9 cellular contexts compared by ENCODE assay signal in genomic region chr16:11799509-11800384, GRCh38. TPM values are rescaled to one million over a fixed set of nuclear protein-coding genes. Genes with fewer than 3 reads are reported as not detected.
DNase-seq lines count a peak whose midpoint lies in the region; TF ChIP-seq lines count a peak whose summit lies in the region.
"Had no signal": no experiment of that assay in that cellular context is flagged by ENCODE, and none has a peak within 500 bp of the region (broad histone marks: within the 10 kb centered on the region; RNA-seq: fewer than 3 reads in every experiment).

No MANE protein-coding gene starts in this region.

- no peaks in the 10 kb centered on the region for H3K9me3 Mint-ChIP-seq in nephron progenitor cell

- H3K36me3 Mint-ChIP-seq in nephron progenitor cell (ENCODE audit: low read depth) = peaks cover 5% of the 10 kb centered on the region

- peak overlapping the region; percentile 46 for H3K4me3 ChIP-seq in GM06990 (replicated peaks; ENCODE audit: low read depth, low read length)
- H3K4me3 ChIP-seq in ascending aorta = no peak overlapping the region

- H3K27ac ChIP-seq in ascending aorta = peak overlapping the region; percentile 97 to 98

- H3K36me3 ChIP-seq in GM06990 (ENCODE audit: control insufficient read depth, insufficient read depth, low read length) (peaks cover 2% of the 10 kb centered on the region; the same call in 1 of the 2 replicates), ascending aorta (no peaks in the 10 kb centered on the region)

- H3K4me1 Mint-ChIP-seq in nephron progenitor cell = peaks cover 52% of the 10 kb centered on the region

- no peak for TF ChIP-seq CTCF in GM06990 (IDR thresholded peaks at IDR 0.05; ENCODE audit: insufficient read depth, low read length, poor library complexity, severe bottlenecking)
- no peak for TF ChIP-seq CTCF in ascending aorta (IDR thresholded peaks at IDR 0.05)
- TF ChIP-seq CTCF in nephron progenitor cell (IDR thresholded peaks at IDR 0.05) = no peak

- H3K4me1 ChIP-seq in ascending aorta = peaks cover 14 to 28% of the 10 kb centered on the region in 2 donors

- H3K27ac Mint-ChIP-seq in nephron progenitor cell = peak overlapping the region; percentile 42

- no peaks in the 10 kb centered on the region for H3K27me3 ChIP-seq in GM06990 (replicated peaks; ENCODE audit: control insufficient read depth, insufficient read depth, low read length)
- no peaks in the 10 kb centered on the region for H3K27me3 ChIP-seq in ascending aorta

- no peak for DNase-seq in GM06990 (ENCODE audit: extremely low read depth, insufficient read length)
- peak; percentile 65 for DNase-seq in MV-4-11 (lab: John Stamatoyannopoulos, UW)
- DNase-seq in ascending aorta (ENCODE audit: low spot score in 2 of 2) = no peak
- no peak for DNase-seq in nephron progenitor cell
- DNase-seq in epidermal melanocyte (ENCODE audit: insufficient read length, low spot score) = no peak
- DNase-seq in germinal center (ENCODE audit: low spot score) = no peak
- DNase-seq in NCI-H1436 treated with DMSO at 0.1 percent for 48 hours (lab: John Stamatoyannopoulos, UW) = no peak
- DNase-seq in GM19240 (ENCODE audit: insufficient read length, low spot score) = no peak
- DNase-seq: foreskin melanocyte had no signal

- intact Hi-C loops in ascending aorta (cut with DNase I) = loop anchor here (5.0 kb wide), 3 partner anchors 53 to 302 kb away; partner anchors contain the start of genes GSPT1 and RSL1D1

- peak overlapping the region; percentile 94 for H3K4me3 Mint-ChIP-seq in nephron progenitor cell

- H3K9me3 ChIP-seq in ascending aorta = no peaks in the 10 kb centered on the region

- H3K27me3 Mint-ChIP-seq in nephron progenitor cell (ENCODE audit: low read depth, poor library complexity) = no peaks in the 10 kb centered on the region

RNA-seq across cellular contexts. Expression of gene ZC3H7A, which starts 2.7 kb away (rescaled TPM):
- total RNA-seq in ascending aorta = 56.9 TPM

RNA-seq across cellular contexts. Expression of gene RSL1D1, which starts 51.6 kb away (rescaled TPM):
- total RNA-seq in ascending aorta = 160 TPM

RNA-seq across cellular contexts. Expression of gene TXNDC11, which starts 57.1 kb away (rescaled TPM):
- total RNA-seq in ascending aorta = 86.5 TPM
